ENCODE assay signal across 29 cellular contexts in genomic region chr5:19753579-19753978, GRCh38.
DNase-seq lines count a peak whose midpoint lies in the region; ATAC-seq and TF ChIP-seq lines count a peak whose summit lies in the region.
"Had no signal": no experiment of that assay in that cellular context is flagged by ENCODE, and none has a peak within 500 bp of the region (broad histone marks: within the 10 kb centered on the region; RNA-seq: fewer than 3 reads in every experiment).

No MANE protein-coding gene starts in this region.

- no peak for ATAC-seq in WTC11
- ATAC-seq: A549; CD8-positive, alpha-beta T cell had no signal

- no peaks in the 10 kb centered on the region for H3K9me3 ChIP-seq in effector memory CD4-positive, alpha-beta T cell (ENCODE audit: control insufficient read depth, low read length)
- H3K9me3 ChIP-seq: A549, BE2C, BLaER1, Caco-2 had no signal

- H3K4me3 ChIP-seq in effector memory CD4-positive, alpha-beta T cell (ENCODE audit: insufficient read depth, low read depth, low read length, poor library complexity, severe bottlenecking), result no peak overlapping the region
- H3K4me3 ChIP-seq: A549; BLaER1; BLaER1 treated with 17β-estradiol and CSF1 and Interleukin-3, amounts not matched to agents 10 nM and 100 nM had no signal

- peaks cover 26% of the 10 kb centered on the region for H3K36me3 Mint-ChIP-seq in WTC11
- H3K36me3 Mint-ChIP-seq: CD14-positive monocyte; CD4-positive, alpha-beta memory T cell; CD4-positive, CD25-positive, alpha-beta regulatory T cell; CD8-positive, alpha-beta memory T cell; CD8-positive, alpha-beta T cell had no signal

- H3K36me3 ChIP-seq in effector memory CD4-positive, alpha-beta T cell (ENCODE audit: control insufficient read depth, insufficient read depth, low read length), result no peaks in the 10 kb centered on the region
- H3K36me3 ChIP-seq: BE2C; BLaER1; BLaER1 treated with 17β-estradiol and CSF1 and Interleukin-3, amounts not matched to agents 10 nM and 100 nM had no signal

- CTCF ChIA-PET in WTC11 (lab: Charles Lee), result no interaction called here

- H3K4me1 Mint-ChIP-seq in WTC11, result peaks cover 2% of the 10 kb centered on the region; the same call in 1 of the 2 replicates
- H3K4me1 Mint-ChIP-seq: B cell; CD14-positive monocyte; CD4-positive, alpha-beta memory T cell; CD4-positive, CD25-positive, alpha-beta regulatory T cell; CD8-positive, alpha-beta memory T cell had no signal

- H3K27ac Mint-ChIP-seq in WTC11, result no peak overlapping the region
- H3K27ac Mint-ChIP-seq: B cell; CD14-positive monocyte; CD4-positive, alpha-beta memory T cell; CD4-positive, alpha-beta T cell; CD4-positive, CD25-positive, alpha-beta regulatory T cell; CD8-positive, alpha-beta memory T cell; CD8-positive, alpha-beta T cell had no signal

- H3K4me3 Mint-ChIP-seq in WTC11, result no peak overlapping the region
- H3K4me3 Mint-ChIP-seq: B cell; CD14-positive monocyte; CD4-positive, alpha-beta memory T cell; CD4-positive, alpha-beta T cell; CD4-positive, CD25-positive, alpha-beta regulatory T cell; CD8-positive, alpha-beta memory T cell; CD8-positive, alpha-beta T cell had no signal

- no peaks in the 10 kb centered on the region for H3K4me1 ChIP-seq in effector memory CD4-positive, alpha-beta T cell (ENCODE audit: control insufficient read depth, insufficient read depth, low read length, poor library complexity, severe bottlenecking)
- H3K4me1 ChIP-seq: A549; BE2C; BLaER1; BLaER1 treated with 17β-estradiol and CSF1 and Interleukin-3, amounts not matched to agents 10 nM and 100 nM; Caco-2 had no signal

- TF ChIP-seq CTCF in WTC11 (IDR thresholded peaks at IDR 0.05), result no peak

- POLR2A ChIA-PET in WTC11 (lab: Charles Lee), result no interaction called here

- no peaks in the 10 kb centered on the region for H3K27me3 ChIP-seq in effector memory CD4-positive, alpha-beta T cell (replicated peaks; ENCODE audit: control insufficient read depth, insufficient read depth, low read length, poor library complexity, severe bottlenecking)
- H3K27me3 ChIP-seq: BE2C; BLaER1; BLaER1 treated with 17β-estradiol and CSF1 and Interleukin-3, amounts not matched to agents 10 nM and 100 nM had no signal

- H3K27ac ChIP-seq in effector memory CD4-positive, alpha-beta T cell (ENCODE audit: insufficient read depth, low read length, poor library complexity, severe bottlenecking), result no peak overlapping the region
- H3K27ac ChIP-seq: 22Rv1; A549; BLaER1; BLaER1 treated with 17β-estradiol and CSF1 and Interleukin-3, amounts not matched to agents 10 nM and 100 nM; C4-2B had no signal

- H3K9me3 Mint-ChIP-seq in WTC11, result peaks cover 39% of the 10 kb centered on the region

- DNase-seq in WTC11 (ENCODE audit: low spot score), result no peak
- no peak for DNase-seq in effector memory CD4-positive, alpha-beta T cell
- DNase-seq: 8988T; ACHN; AML-193; BE2C; C1 segment of cervical spinal cord; Caco-2; Calu3; CD4-positive, alpha-beta memory T cell; CD4-positive, alpha-beta T cell; CD4-positive, CD25-positive, alpha-beta regulatory T cell; CD8-positive, alpha-beta memory T cell; CD8-positive, alpha-beta T cell; COR-L47; DMS 273 treated with DMSO at 0.1 percent for 48 hours; DMS153; DMS53; DMS79; DMS79 treated with DMSO at 0.1 percent for 48 hours; DND-41; EL had no signal

- no peaks in the 10 kb centered on the region for H3K27me3 Mint-ChIP-seq in WTC11 (ENCODE audit: low read depth)
- H3K27me3 Mint-ChIP-seq: B cell; CD4-positive, alpha-beta memory T cell; CD4-positive, alpha-beta T cell; CD4-positive, CD25-positive, alpha-beta regulatory T cell had no signal

TF ChIP-seq in WTC11, 78 proteins besides CTCF, POLR2A, EP300 and RAD21:
- no peak for TF ChIP-seq EMX1 (CRISPR knock-in tag; IDR thresholded peaks at IDR 0.05)
- peak; percentile 94 for TF ChIP-seq ZNF317 (CRISPR knock-in tag; IDR thresholded peaks at IDR 0.05; ENCODE audit: borderline replicate concordance, low read depth)
